21 cellular contexts compared by ENCODE assay signal in the genomic region with DNA sequence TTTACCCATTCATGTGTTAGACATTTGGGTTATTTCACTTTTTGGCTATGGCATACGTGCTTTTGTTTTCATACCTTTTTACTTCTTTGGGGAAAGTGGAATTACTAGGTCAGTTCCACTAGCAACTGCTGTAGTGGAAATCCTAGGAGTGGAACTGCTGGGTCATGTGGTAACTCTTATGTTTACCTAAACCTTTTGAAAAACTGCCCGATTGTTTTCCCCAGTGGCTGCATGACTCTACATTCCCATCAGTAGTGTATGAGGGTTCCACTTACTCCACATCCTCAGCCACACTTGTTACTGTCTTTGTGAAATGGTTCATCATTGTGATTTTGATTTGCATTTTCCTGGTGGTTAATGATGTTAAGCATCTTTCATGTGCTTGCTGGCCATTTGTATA.
"Had no signal": no experiment of that assay in that cellular context is flagged by ENCODE, and none has a peak within 500 bp of the region (broad histone marks: within the 10 kb centered on the region; RNA-seq: fewer than 3 reads in every experiment).

No MANE protein-coding gene starts in this region.

- H3K9me3 ChIP-seq: pancreas, tibial artery, upper lobe of left lung, uterus had no signal

- H3K27ac Mint-ChIP-seq: dendritic cell treated with granulocyte-macrophage colony-stimulating factor and Interleukin-4, amounts not matched to agents 40 ng/mL and 50 ng/mL, for 4 days; effector memory CD8-positive, alpha-beta T cell; nephron; progenitor cell of endocrine pancreas had no signal

- H3K4me3 ChIP-seq: lung, pancreas, smooth muscle cell, tibial artery, upper lobe of left lung, uterus had no signal

- H3K4me1 ChIP-seq: pancreas, tibial artery, upper lobe of left lung, uterus had no signal

- H3K36me3 ChIP-seq: uterus had no signal

- H3K27me3 Mint-ChIP-seq: dendritic cell treated with granulocyte-macrophage colony-stimulating factor and Interleukin-4, amounts not matched to agents 40 ng/mL and 50 ng/mL, for 4 days; effector memory CD8-positive, alpha-beta T cell; naive B cell; progenitor cell of endocrine pancreas had no signal

- FAIRE-seq: colon had no signal

- H3K4me1 Mint-ChIP-seq: naive B cell, nephron had no signal

- H3K9me3 Mint-ChIP-seq: dendritic cell treated with granulocyte-macrophage colony-stimulating factor and Interleukin-4, amounts not matched to agents 40 ng/mL and 50 ng/mL, for 4 days; effector memory CD8-positive, alpha-beta T cell; naive B cell; nephron had no signal

- H3K4me3 Mint-ChIP-seq: dendritic cell treated with granulocyte-macrophage colony-stimulating factor and Interleukin-4, amounts not matched to agents 40 ng/mL and 50 ng/mL, for 4 days; effector memory CD8-positive, alpha-beta T cell; naive B cell; nephron had no signal

- H3K4me2 ChIP-seq: smooth muscle cell had no signal

- DNase-seq: effector memory CD8-positive, alpha-beta T cell; foreskin fibroblast; kidney; left cardiac atrium; left ventricle myocardium superior; mesendoderm; naive B cell; occipital lobe; pancreas; right cardiac atrium; stimulated activated CD4-positive, alpha-beta T cell treated with anti-CD3 and anti-CD28 coated beads, Interleukin-2, amount 100 ng/mL, for 48 hours; stimulated activated naive CD8-positive, alpha-beta T cell treated with anti-CD3 and anti-CD28 coated beads, Interleukin-15, Interleukin-2, amounts not matched to agents 100 U/mL and 50 U/mL, for 24 hours; tibial artery; upper lobe of left lung; uterus had no signal

- H3K27ac ChIP-seq: pancreas, tibial artery, upper lobe of left lung, uterus had no signal

- ATAC-seq: effector memory CD8-positive, alpha-beta T cell; left cardiac atrium; left ventricle myocardium superior; right cardiac atrium; stimulated activated naive CD8-positive, alpha-beta T cell treated with anti-CD3 and anti-CD28 coated beads, Interleukin-15, Interleukin-2, amounts not matched to agents 100 U/mL and 50 U/mL, for 24 hours had no signal
